ENCODE assay signal across 28 cellular contexts in the genomic region with DNA sequence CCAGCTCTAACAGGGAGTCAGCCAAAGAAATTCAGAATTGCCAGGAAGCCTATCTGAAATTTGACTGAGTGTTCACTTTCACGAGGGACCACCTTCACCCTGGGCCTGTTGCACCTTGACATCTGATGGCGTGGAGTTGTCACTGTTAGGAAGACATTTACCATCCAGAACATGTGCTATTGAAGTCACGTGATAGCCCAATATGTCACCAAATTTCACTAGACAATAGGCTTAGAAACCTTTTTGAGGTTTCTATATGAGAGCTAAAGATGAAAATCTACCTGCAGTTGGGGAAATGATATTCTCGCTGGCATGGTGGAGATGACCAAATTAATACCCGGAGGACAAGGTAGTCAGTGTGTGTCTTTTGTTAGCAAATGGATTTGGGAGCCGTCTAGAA.
"Had no signal": no experiment of that assay in that cellular context is flagged by ENCODE, and none has a peak within 500 bp of the region (broad histone marks: within the 10 kb centered on the region; RNA-seq: fewer than 3 reads in every experiment).

No MANE protein-coding gene starts in this region.

- DNase-seq: islet precursor cell; left ventricle myocardium inferior; mesendoderm; midbrain; mucosa of descending colon; naive thymus-derived CD4-positive, alpha-beta T cell; occipital lobe; right lobe of liver; stimulated activated CD4-positive, alpha-beta T cell treated with anti-CD3 and anti-CD28 coated beads, Interleukin-1b, Interleukin-23, amount 100 ng/mL, for 48 hours; stimulated activated CD4-positive, alpha-beta T cell treated with anti-CD3 and anti-CD28 coated beads, Interleukin-2, amount 100 ng/mL, for 48 hours; stimulated activated CD4-positive, alpha-beta T cell treated with anti-CD3 and anti-CD28 coated beads, Interleukin-4, amount 100 ng/mL, for 4 hours; stimulated activated CD8-positive, alpha-beta memory T cell treated with anti-CD3 and anti-CD28 coated beads, Interleukin-4, amount 100 ng/mL, for 48 hours; stimulated activated naive CD4-positive, alpha-beta T cell treated with Interleukin-2 at 50 U/mL for 16 hours; stimulated activated naive CD8-positive, alpha-beta T cell treated with anti-CD3 and anti-CD28 coated beads, Interleukin-15, amount 100 ng/mL, for 72 hours; substantia nigra had no signal

- H3K27me3 ChIP-seq: hepatocyte, right atrium auricular region, right lobe of liver, tibial nerve, vagina had no signal

- H3K36me3 Mint-ChIP-seq: naive thymus-derived CD4-positive, alpha-beta T cell; stimulated activated memory B cell treated with anti-CD40 and anti-IgM and Interleukin-4, amounts not matched to agents 10 μg/mL and 1 μg/mL and 100 μg/mL, for 72 hours had no signal

- H3K4me3 ChIP-seq: hepatocyte, left ventricle myocardium inferior, lung, mucosa of descending colon, right atrium auricular region, right lobe of liver, smooth muscle cell, tibial nerve, vagina had no signal

- H3K4me1 Mint-ChIP-seq: nephron; neural crest cell; stimulated activated memory B cell treated with anti-CD40 and anti-IgM and Interleukin-4, amounts not matched to agents 10 μg/mL and 1 μg/mL and 100 μg/mL, for 72 hours had no signal

- H2AFZ ChIP-seq: hepatocyte, parathyroid adenoma had no signal

- H3K27me3 Mint-ChIP-seq: progenitor cell of endocrine pancreas; stimulated activated naive CD8-positive, alpha-beta T cell treated with anti-CD3 and anti-CD28 coated beads, Interleukin-15, amount 100 ng/mL, for 72 hours; type B pancreatic cell had no signal

- H3K4me1 ChIP-seq: left ventricle myocardium inferior, parathyroid adenoma, right atrium auricular region, right lobe of liver, tibial nerve, vagina had no signal

- H3K9ac ChIP-seq: parathyroid adenoma had no signal

- H3K36me3 ChIP-seq: left ventricle myocardium inferior, neutrophil, right atrium auricular region, right lobe of liver, vagina had no signal

- H3K4me2 ChIP-seq: hepatocyte, smooth muscle cell had no signal

- H3K27ac Mint-ChIP-seq: nephron; progenitor cell of endocrine pancreas; stimulated activated memory B cell treated with anti-CD40 and anti-IgM and Interleukin-4, amounts not matched to agents 10 μg/mL and 1 μg/mL and 100 μg/mL, for 72 hours; type B pancreatic cell had no signal

- H3K79me2 ChIP-seq: hepatocyte, parathyroid adenoma had no signal

- H3K4me3 Mint-ChIP-seq: nephron; neural crest cell; stimulated activated memory B cell treated with anti-CD40 and anti-IgM and Interleukin-4, amounts not matched to agents 10 μg/mL and 1 μg/mL and 100 μg/mL, for 72 hours; type B pancreatic cell had no signal

- H3K27ac ChIP-seq: hepatocyte, left ventricle myocardium inferior, neutrophil, parathyroid adenoma, right atrium auricular region, right lobe of liver, tibial nerve, vagina had no signal

- H3K9me3 Mint-ChIP-seq: nephron, neural crest cell, type B pancreatic cell had no signal

- H3K9me3 ChIP-seq: mucosa of descending colon, neutrophil, right atrium auricular region, right lobe of liver, vagina had no signal
